ENCODE assay signal across 34 cellular contexts in genomic region chr17:45650601-45651000, GRCh38.
"Had no signal": no experiment of that assay in that cellular context is flagged by ENCODE, and none has a peak within 500 bp of the region (broad histone marks: within the 10 kb centered on the region; RNA-seq: fewer than 3 reads in every experiment).

No MANE protein-coding gene starts in this region.

- H3K36me3 ChIP-seq: Peyer's patch, SJSA1 had no signal

- H3K27ac ChIP-seq: Peyer's patch, SJSA1, VCaP had no signal

- H3K4me1 ChIP-seq: Peyer's patch, SJSA1 had no signal

- H3K9ac ChIP-seq: SK-N-SH had no signal

- DNase-seq: activated CD4-positive, alpha-beta memory T cell treated with anti-CD3 and anti-CD28 coated beads for 36 hours; activated CD4-positive, alpha-beta T cell treated with anti-CD3 and anti-CD28 coated beads, Interleukin-2, amount 10 ng/mL, durations not matched to agents 7 days and 5 days; activated CD4-positive, CD25-positive, alpha-beta regulatory T cell; activated CD8-positive, alpha-beta memory T cell treated with anti-CD3 and anti-CD28 coated beads, Interleukin-2, amount 50 U/mL, for 4 hours; activated effector memory CD4-positive, alpha-beta T cell treated with Interleukin-2 at 50 U/mL for 16 hours; activated naive CD4-positive, alpha-beta T cell treated with anti-CD3 and anti-CD28 coated beads, Interleukin-2, amount 10 ng/mL, durations not matched to agents 7 days and 5 days; activated naive CD8-positive, alpha-beta T cell treated with anti-CD3 and anti-CD28 coated beads, Interleukin-2, amount 50 U/mL, for 24 hours; activated T-cell treated with anti-CD3 and anti-CD28 coated beads for 4 hours; activated T-cell treated with anti-CD3 and anti-CD28 coated beads, Interleukin-2, amount 50 U/mL, for 48 hours; anterior cingulate cortex; central memory CD4-positive, alpha-beta T cell; Kasumi-1; KG1; MM.1S; MV-4-11; NCI-H1092; NCI-H1417; NCI-H146; NCI-H187; NCI-H2029 treated with DMSO at 0.1 percent for 48 hours; NCI-H2107; NCI-H2171; NCI-H226; NCI-H446 treated with DMSO at 0.1 percent for 48 hours; NCI-H524; NCI-H69; NK-92 treated with Interleukin-12 subunit alpha and Interleukin-12 subunit beta, amount 100 ng/mL, for 24 hours; PC-3; Peyer's patch; RPMI8226; SHP77 treated with DMSO at 0.1 percent for 48 hours; SK-N-SH had no signal

- H3K9me3 ChIP-seq: Peyer's patch, SJSA1, SK-N-SH had no signal

- ATAC-seq: activated naive CD8-positive, alpha-beta T cell treated with anti-CD3 and anti-CD28 coated beads, Interleukin-2, amount 50 U/mL, for 24 hours; PC-3 had no signal

- H3K4me3 ChIP-seq: Peyer's patch, SJSA1 had no signal

- H3K27me3 ChIP-seq: Peyer's patch had no signal

- H3K4me2 ChIP-seq: SK-N-SH had no signal
